ENCODE assay signal across 9 cellular contexts in the genomic region with DNA sequence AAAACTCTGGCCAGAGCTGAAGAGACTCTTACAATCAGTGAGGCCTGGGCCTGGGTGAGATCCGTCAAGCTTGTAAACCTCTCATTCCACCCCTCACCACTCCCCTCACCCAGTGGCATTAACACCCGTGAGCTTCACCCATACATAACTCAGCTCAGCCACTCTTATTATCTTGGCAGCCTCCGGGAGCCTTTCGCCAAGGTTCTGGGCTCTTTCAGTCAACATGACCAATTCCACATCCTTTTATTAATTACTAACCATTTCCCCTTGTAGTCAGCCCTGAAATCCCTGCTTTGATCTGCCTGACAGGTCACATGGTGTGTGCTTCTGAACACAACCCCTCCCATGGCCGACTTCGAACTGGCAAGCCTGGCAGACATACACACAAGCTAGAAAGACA.
A peak's percentile ranks its signal among the peaks of the same experiment; 100 is the strongest.
DNase-seq lines count a peak whose midpoint lies in the region; ATAC-seq and TF ChIP-seq lines count a peak whose summit lies in the region.
"Had no signal": no experiment of that assay in that cellular context is flagged by ENCODE, and none has a peak within 500 bp of the region (broad histone marks: within the 10 kb centered on the region; RNA-seq: fewer than 3 reads in every experiment).

No MANE protein-coding gene starts in this region.

- no peaks in the 10 kb centered on the region for H4K20me1 ChIP-seq in mammary epithelial cell (ENCODE audit: insufficient read depth, low read length)

- H2BK12ac ChIP-seq in trophoblast cell (ENCODE audit: low read length), result peak overlapping the region; percentile 17

- CTCF ChIA-PET in mammary epithelial cell (lab: Charles Lee; ENCODE audit: low non-redundant PET), result no interaction called here

- H3K79me2 ChIP-seq in mammary epithelial cell (ENCODE audit: insufficient read depth, low read length) (no peaks in the 10 kb centered on the region), trophoblast cell (ENCODE audit: control insufficient read depth, insufficient read depth, low read length, poor library complexity) (no peaks in the 10 kb centered on the region)

- H3K23ac ChIP-seq in trophoblast cell (ENCODE audit: low read length), result no peak overlapping the region

- H3K27ac ChIP-seq in mammary epithelial cell (ENCODE audit: insufficient read depth, low read depth, low read length) (peak overlapping the region; percentile 30), trophoblast cell (ENCODE audit: low read depth, low read length) (no peak overlapping the region), gastroesophageal sphincter (peak overlapping the region in 2 of 4 donors; percentile 17 to 29)

- H3K9ac ChIP-seq in mammary epithelial cell (ENCODE audit: insufficient read depth, low read length) (no peak overlapping the region), trophoblast cell (ENCODE audit: low read length) (no peak overlapping the region)

- no peak for TF ChIP-seq EP300 in gastroesophageal sphincter (IDR thresholded peaks at IDR 0.05)

- no peak overlapping the region for H4K8ac ChIP-seq in trophoblast cell (ENCODE audit: low read depth, low read length)

- H3K4ac ChIP-seq in trophoblast cell (ENCODE audit: low read depth, low read length), result no peak overlapping the region

- no peak overlapping the region for H3K14ac ChIP-seq in trophoblast cell (ENCODE audit: low read length)

- H3K4me3 ChIP-seq in mammary epithelial cell (replicated peaks in 1 of 3; ENCODE audit: insufficient read depth in 1 of 3, low read depth in 2 of 3, low read length in 3 of 3), result no peak overlapping the region
- no peak overlapping the region for H3K4me3 ChIP-seq in trophoblast cell (ENCODE audit: low read depth, low read length)
- no peak overlapping the region for H3K4me3 ChIP-seq in gastroesophageal sphincter
- H3K4me3 ChIP-seq: upper lobe of left lung had no signal

- BruUV-seq in mammary epithelial cell (replicated peaks; lab: Mats Ljungman, UMichigan), result no TSS peak

- H2AFZ ChIP-seq in mammary epithelial cell (ENCODE audit: low read depth, low read length) (no peak overlapping the region), trophoblast cell (ENCODE audit: insufficient read depth, low read length, poor library complexity) (no peak overlapping the region)

- H3K79me1 ChIP-seq in trophoblast cell (ENCODE audit: low read length), result no peaks in the 10 kb centered on the region

- TF ChIP-seq POLR2A in gastroesophageal sphincter (IDR thresholded peaks at IDR 0.05), result no peak

- H3K36me3 ChIP-seq in mammary epithelial cell (ENCODE audit: insufficient read depth, low read length), result no peaks in the 10 kb centered on the region
- no peaks in the 10 kb centered on the region for H3K36me3 ChIP-seq in trophoblast cell (ENCODE audit: control insufficient read depth in 1 of 2, insufficient read depth in 2 of 2, low read length in 2 of 2)
- H3K36me3 ChIP-seq in gastroesophageal sphincter, result no peaks in the 10 kb centered on the region
- H3K36me3 ChIP-seq: upper lobe of left lung had no signal

- peaks cover 28% of the 10 kb centered on the region for H3K4me1 ChIP-seq in mammary epithelial cell (ENCODE audit: insufficient read depth, low read length)
- peaks cover 0 to 3% of the 10 kb centered on the region in 2 experiments for H3K4me1 ChIP-seq in trophoblast cell (ENCODE audit: control insufficient read depth in 1 of 2, insufficient read depth in 2 of 2, low read length in 2 of 2)
- H3K4me1 ChIP-seq in gastroesophageal sphincter, result no peaks in the 10 kb centered on the region

- peak; percentile 36 for DNase-seq in Caki2 (ENCODE audit: low read depth)
- DNase-seq in M059J (ENCODE audit: low read depth), result peak; percentile 90
- peak; percentile 58 for DNase-seq in mammary epithelial cell
- no peak for DNase-seq in trophoblast cell
- no peak for DNase-seq in posterior cingulate gyrus
- no peak for DNase-seq in effector CD4-positive, alpha-beta T cell

- H2BK5ac ChIP-seq in trophoblast cell (ENCODE audit: low read depth, low read length, poor library complexity), result no peak overlapping the region

- no peaks in the 10 kb centered on the region for H3K9me3 ChIP-seq in mammary epithelial cell (replicated peaks; ENCODE audit: insufficient read depth, low read length)
- peaks cover 2% of the 10 kb centered on the region for H3K9me3 ChIP-seq in trophoblast cell (ENCODE audit: insufficient read depth, low read depth, low read length)
- H3K9me3 ChIP-seq in gastroesophageal sphincter, result no peaks in the 10 kb centered on the region
- H3K9me3 ChIP-seq: upper lobe of left lung had no signal

- ATAC-seq in GM19328 (IDR thresholded peaks at IDR 0.05; ENCODE audit: unreplicated experiment) (no peak), gastroesophageal sphincter (no peak)

- H3K18ac ChIP-seq in trophoblast cell (ENCODE audit: low read length), result no peak overlapping the region

- dilution Hi-C loops in mammary epithelial cell (cut with HindIII; ENCODE audit: low sequenced_read_pairs), result no loop called here

- no peak overlapping the region for H2BK120ac ChIP-seq in trophoblast cell (ENCODE audit: insufficient read depth, low read length, poor library complexity)

- no peak overlapping the region for H4K91ac ChIP-seq in trophoblast cell (ENCODE audit: low read depth, low read length)

- H3K27me3 ChIP-seq in mammary epithelial cell (ENCODE audit: insufficient read depth, low read length) (no peaks in the 10 kb centered on the region), trophoblast cell (ENCODE audit: insufficient read depth, low read length) (no peaks in the 10 kb centered on the region), gastroesophageal sphincter (peaks cover 12% of the 10 kb centered on the region)
- H3K27me3 ChIP-seq: upper lobe of left lung had no signal

- TF ChIP-seq CTCF in mammary epithelial cell (conservative IDR thresholded peaks at IDR 0.05 in 1 of 2, IDR thresholded peaks at IDR 0.05 in 1 of 2; ENCODE audit: extremely low read depth in 1 of 2, insufficient read depth in 1 of 2, low read depth in 1 of 2, low read length in 2 of 2) (no peak), gastroesophageal sphincter (IDR thresholded peaks at IDR 0.05) (no peak)

- H3K4me2 ChIP-seq in mammary epithelial cell (ENCODE audit: insufficient read depth, low read depth, low read length), result peak overlapping the region; percentile 14
- H3K4me2 ChIP-seq in trophoblast cell (ENCODE audit: low read length), result no peak overlapping the region

- in situ Hi-C loops in Caki2 (cut with HindIII; ENCODE audit: low pct_unique_long_range_greater_than_20kb, low sequenced_read_pairs), result no loop called here
- in situ Hi-C loops in mammary epithelial cell (cut with MboI; ENCODE audit: low sequenced_read_pairs in 2 of 2), result loop anchor here in 1 of 2 donors (25.0 kb wide), 2 partner anchors 513 to 713 kb away; no protein-coding TSS in a partner anchor

- intact Hi-C loops in mammary epithelial cell (cut with micrococcal nuclease), result no loop called here
- intact Hi-C loops in posterior cingulate gyrus (cut with DNase I), result no loop called here

- no peak overlapping the region for H4K12ac ChIP-seq in trophoblast cell (ENCODE audit: low read depth, low read length)

- no peak overlapping the region for H2AK5ac ChIP-seq in trophoblast cell (ENCODE audit: low read length)

- WGBS in mammary epithelial cell (ENCODE audit: low coverage, missing lambda C conversion rate), result 92% methylated on average over 6 of the region's 6 CpGs
- WGBS in trophoblast cell (ENCODE audit: extremely low coverage, insufficient coverage, insufficient read length), result no CpG with 5 or more reads among the region's 6 CpGs
- 35 to 61% methylated on average over 5 to 6 of the region's 6 CpGs for WGBS in gastroesophageal sphincter (ENCODE audit: low coverage in 1 of 2), 2 donors

Comparison
In these comparisons a context has a peak if more than half of its experiments do, and no peak if none do; other contexts are left out.
1. DNase-seq: peak in Caki2 (single experiment), M059J (single experiment) and mammary epithelial cell (single experiment); none in trophoblast cell (0 of 2), posterior cingulate gyrus (0 of 10) and effector CD4-positive, alpha-beta T cell (single experiment).